Comparison of ENCODE assay signal across 8 cellular contexts in the genomic region with DNA sequence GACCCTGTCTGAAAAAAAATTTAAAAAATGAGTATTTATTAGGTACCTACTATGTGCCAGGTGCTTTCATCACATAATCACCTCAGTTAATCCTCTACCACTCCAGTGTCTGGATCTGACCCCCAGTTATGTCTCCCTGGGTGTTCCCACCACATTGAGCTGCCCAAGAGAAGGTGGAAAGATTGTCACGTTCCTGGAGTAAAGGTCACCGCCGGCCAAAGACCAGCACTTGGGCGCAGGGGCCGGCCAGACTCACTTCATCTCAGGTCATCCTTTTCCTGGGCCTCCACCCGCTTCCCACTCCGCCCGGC. TPM values are rescaled to one million over a fixed set of nuclear protein-coding genes. Genes with fewer than 3 reads are reported as not detected.
DNase-seq lines count a peak whose midpoint lies in the region; ATAC-seq and TF ChIP-seq lines count a peak whose summit lies in the region.

No MANE protein-coding gene starts in this region.

- peak overlapping the region; percentile 85 for H3K27ac ChIP-seq in CD4-positive, alpha-beta memory T cell (ENCODE audit: low read depth, low read length)
- H3K27ac ChIP-seq in PC-3 (ENCODE audit: low read length) = peak overlapping the region; percentile 72
- H3K27ac ChIP-seq in esophagus (ENCODE audit: low read depth in 2 of 2, low read length in 1 of 2) = peak overlapping the region; percentile 84 to 95
- peak overlapping the region; percentile 94 for H3K27ac ChIP-seq in neutrophil

- intact Hi-C loops in CD4-positive, alpha-beta memory T cell (cut with micrococcal nuclease) = no loop called here
- intact Hi-C loops in PC-3 (cut with micrococcal nuclease) = no loop called here

- no peaks in the 10 kb centered on the region for H3K9me3 Mint-ChIP-seq in CD4-positive, alpha-beta memory T cell

- peaks cover 62% of the 10 kb centered on the region for H3K4me1 ChIP-seq in CD4-positive, alpha-beta memory T cell (ENCODE audit: insufficient read depth, low read length)
- H3K4me1 ChIP-seq in PC-3 (ENCODE audit: insufficient read depth, low read length) (peaks cover 46% of the 10 kb centered on the region), esophagus (ENCODE audit: control insufficient read depth in 2 of 2, insufficient read depth in 2 of 2, low read length in 1 of 2) (peaks cover 8 to 17% of the 10 kb centered on the region in 2 donors), neutrophil (ENCODE audit: control insufficient read depth in 1 of 2, insufficient read depth in 1 of 2, low read depth in 1 of 2, low read length in 1 of 2) (peaks cover 30 to 44% of the 10 kb centered on the region in 2 experiments)

- H4K20me1 ChIP-seq in PC-3 (ENCODE audit: low read length) = peaks cover 3% of the 10 kb centered on the region; the same call in 1 of the 2 replicates

- TF ChIP-seq CTCF in PC-3 (conservative IDR thresholded peaks at IDR 0.05; ENCODE audit: low read depth, low read length) = no peak
- no peak for TF ChIP-seq CTCF in neutrophil (IDR thresholded peaks at IDR 0.05)

- H3K9me2 ChIP-seq in PC-3 (replicated peaks; ENCODE audit: low read length) = no peaks in the 10 kb centered on the region

- CTCF ChIA-PET in CD4-positive, alpha-beta memory T cell (lab: Charles Lee; ENCODE audit: partially characterized antibody) = interaction anchor here (1.2 to 2.9 kb wide), 4 partner anchors 10 to 146 kb away, joined by 6 to 29 read pairs (median 8); a partner anchor contains a TSS
- CTCF ChIA-PET in PC-3 (lab: Charles Lee) = interaction anchor here (0.8 kb wide), 1 partner anchor 26 kb away, joined by 3 read pairs; no protein-coding TSS in a partner anchor

- ATAC-seq in PC-3 (no peak), GM19023 (IDR thresholded peaks at IDR 0.05; ENCODE audit: unreplicated experiment) (no peak), HG03039 (IDR thresholded peaks at IDR 0.05; ENCODE audit: unreplicated experiment) (no peak)

- no TSS peak for BruUV-seq in PC-3 (replicated peaks; lab: Mats Ljungman, UMichigan)

- H3K4me3 ChIP-seq in CD4-positive, alpha-beta memory T cell (ENCODE audit: low read length in 2 of 2) = peak overlapping the region; percentile 94 to 96
- H3K4me3 ChIP-seq in PC-3 (ENCODE audit: low read length) (peak overlapping the region; percentile 89), esophagus (ENCODE audit: low read depth in 1 of 2, low read length in 2 of 2) (peak overlapping the region; percentile 81), neutrophil (ENCODE audit: low read depth in 1 of 2, low read length in 1 of 2) (peak overlapping the region; percentile 84 to 99)

- H3K27me3 Mint-ChIP-seq in CD4-positive, alpha-beta memory T cell = no peaks in the 10 kb centered on the region

- H3K36me3 ChIP-seq in CD4-positive, alpha-beta memory T cell (ENCODE audit: insufficient read depth, low read length) = peaks cover 29% of the 10 kb centered on the region
- peaks cover 7% of the 10 kb centered on the region; the same call in 1 of the 2 replicates for H3K36me3 ChIP-seq in PC-3 (ENCODE audit: low read depth, low read length)
- peaks cover 0 to 14% of the 10 kb centered on the region in 2 donors for H3K36me3 ChIP-seq in esophagus (ENCODE audit: control insufficient read depth in 2 of 2, insufficient read depth in 2 of 2, low read length in 1 of 2)
- peaks cover 28% of the 10 kb centered on the region for H3K36me3 ChIP-seq in neutrophil

- peak overlapping the region; percentile 90 to 97 (median 94) for H3K4me3 Mint-ChIP-seq in CD4-positive, alpha-beta memory T cell

- H2AFZ ChIP-seq in PC-3 (ENCODE audit: low read length) = peak overlapping the region; percentile 77; the same call in 1 of the 2 replicates

- DNase-seq in CD4-positive, alpha-beta memory T cell = no peak
- DNase-seq in PC-3 (no peak), cerebellar nuclear complex (lab: John Stamatoyannopoulos, UW) (no peak), COLO668 (lab: John Stamatoyannopoulos, UW; ENCODE audit: unreplicated experiment) (no peak)

- H3K4me2 ChIP-seq in PC-3 (ENCODE audit: low read length) = peak overlapping the region; percentile 85

- no peaks in the 10 kb centered on the region for H3K9me3 ChIP-seq in CD4-positive, alpha-beta memory T cell (ENCODE audit: control insufficient read depth in 1 of 2, low read length in 2 of 2)
- H3K9me3 ChIP-seq in PC-3 (ENCODE audit: low read length) (no peaks in the 10 kb centered on the region), esophagus (ENCODE audit: control insufficient read depth in 2 of 2, insufficient read depth in 1 of 2, low read depth in 1 of 2, low read length in 1 of 2) (no peaks in the 10 kb centered on the region), neutrophil (no peaks in the 10 kb centered on the region)

- no peaks in the 10 kb centered on the region for H3F3A ChIP-seq in PC-3 (ENCODE audit: low read length, unreplicated experiment)

- WGBS in esophagus, 2 donors = 1% methylated on average over 8 of the region's 8 CpGs

- POLR2A ChIA-PET in CD4-positive, alpha-beta memory T cell (lab: Charles Lee; ENCODE audit: partially characterized antibody) = interaction anchor here (1.0 to 6.2 kb wide), 14 partner anchors 8 to 496 kb away, joined by 3 to 64 read pairs (median 10); a partner anchor contains a TSS
- POLR2A ChIA-PET in PC-3 (lab: Charles Lee; ENCODE audit: unreplicated experiment) = interaction anchor here (1.5 kb wide), 1 partner anchor 57 kb away, joined by 4 read pairs; no protein-coding TSS in a partner anchor

- peak overlapping the region; percentile 95 for H3K9ac ChIP-seq in PC-3 (ENCODE audit: low read length)

- H3K27me3 ChIP-seq in CD4-positive, alpha-beta memory T cell (ENCODE audit: insufficient read depth, low read length) = no peaks in the 10 kb centered on the region
- H3K27me3 ChIP-seq in PC-3 (ENCODE audit: low read length) (no peaks in the 10 kb centered on the region), esophagus (ENCODE audit: control insufficient read depth in 1 of 2, insufficient read depth in 2 of 2, low read length in 2 of 2) (no peaks in the 10 kb centered on the region), neutrophil (no peaks in the 10 kb centered on the region)

- peak overlapping the region; percentile 90 to 97 (median 95) for H3K27ac Mint-ChIP-seq in CD4-positive, alpha-beta memory T cell

- peaks cover 13 to 52% (median 26%) of the 10 kb centered on the region in 4 donors for H3K4me1 Mint-ChIP-seq in CD4-positive, alpha-beta memory T cell

- peaks cover 28% of the 10 kb centered on the region for H3K79me2 ChIP-seq in PC-3 (ENCODE audit: low read length)

- peaks cover 12 to 33% of the 10 kb centered on the region in 2 donors for H3K36me3 Mint-ChIP-seq in CD4-positive, alpha-beta memory T cell

RNA-seq across cellular contexts. Expression of a gene that starts 0.7 kb away (rescaled TPM):
- 100 to 1,000 TPM; 102 to 116 TPM for total RNA-seq in CD4-positive, alpha-beta memory T cell
- 10 to 100 TPM; 73.6 to 86.6 TPM for polyA plus RNA-seq in CD4-positive, alpha-beta memory T cell
- 57.7 and 69.0 TPM in 2 replicates for total RNA-seq in PC-3 (2014; rRNA removed)
- polyA plus RNA-seq in esophagus = 10 to 100 TPM; 38.2 to 41.5 TPM

RNA-seq across cellular contexts. Expression of a gene that starts 17.7 kb away (rescaled TPM):
- not detected for total RNA-seq in CD4-positive, alpha-beta memory T cell
- polyA plus RNA-seq in CD4-positive, alpha-beta memory T cell = not detected
- not detected in 2 replicates for total RNA-seq in PC-3 (2014; rRNA removed)
- polyA plus RNA-seq in esophagus = not detected

RNA-seq across cellular contexts. Expression of a gene that starts 34.4 kb away (rescaled TPM):
- under 1 TPM; 0.55 to 0.75 TPM for total RNA-seq in CD4-positive, alpha-beta memory T cell
- polyA plus RNA-seq in CD4-positive, alpha-beta memory T cell = not detected
- total RNA-seq in PC-3 (2014; rRNA removed) = not detected in 2 replicates
- under 1 TPM; 0.02 to 0.10 TPM for polyA plus RNA-seq in esophagus

RNA-seq across cellular contexts. Expression of a gene that starts 41.2 kb away (rescaled TPM):
- 100 to 1,000 TPM; 476 to 507 TPM for total RNA-seq in CD4-positive, alpha-beta memory T cell
- polyA plus RNA-seq in CD4-positive, alpha-beta memory T cell = 10 to 100 TPM; 46.2 to 79.5 TPM
- total RNA-seq in PC-3 (2014; rRNA removed) = 47.5 and 59.3 TPM in 2 replicates
- polyA plus RNA-seq in esophagus = 10 to 100 TPM; 11.2 to 34.9 TPM
